11 cellular contexts compared by ENCODE assay signal in the genomic region with DNA sequence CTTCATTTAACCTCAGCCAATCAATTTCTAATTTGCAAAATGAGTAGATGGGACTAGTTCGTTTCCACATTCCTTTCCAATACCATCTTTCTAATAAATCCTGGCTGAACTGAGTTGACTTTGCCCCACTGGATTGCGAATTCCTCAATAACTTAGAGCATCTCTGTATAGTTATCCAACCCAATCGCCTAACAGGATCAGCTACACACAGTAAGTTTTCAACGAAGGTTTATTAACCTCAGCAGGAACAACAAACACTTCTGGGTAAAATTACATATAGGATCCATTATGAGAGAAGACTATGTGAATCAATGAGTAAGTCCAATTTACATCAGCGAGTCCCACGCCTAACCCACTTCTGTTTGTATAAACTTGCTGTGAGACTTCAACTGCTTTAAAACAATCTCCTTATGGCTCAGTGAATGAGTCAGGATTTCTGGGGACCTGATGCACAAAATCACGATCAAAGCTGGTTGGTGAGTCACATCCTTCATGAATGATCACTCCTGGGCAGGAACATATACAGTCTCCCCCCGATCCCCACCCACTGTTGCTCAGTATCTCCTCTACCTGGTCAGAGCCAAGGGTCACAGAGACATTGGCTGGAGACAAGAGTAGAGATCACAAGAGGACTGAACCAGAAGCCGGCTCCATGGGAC.
DNase-seq lines count a peak whose midpoint lies in the region; ATAC-seq and TF ChIP-seq lines count a peak whose summit lies in the region.
"Had no signal": no experiment of that assay in that cellular context is flagged by ENCODE, and none has a peak within 500 bp of the region (broad histone marks: within the 10 kb centered on the region; RNA-seq: fewer than 3 reads in every experiment).

No MANE protein-coding gene starts in this region.

- no peak for TF ChIP-seq CTCF in fibroblast of the aortic adventitia (IDR thresholded peaks at IDR 0.05; ENCODE audit: insufficient read depth, low read length)
- TF ChIP-seq CTCF in chondrocyte (IDR thresholded peaks at IDR 0.05): no peak

- H3K9me3 Mint-ChIP-seq in chondrocyte (ENCODE audit: low read depth): peaks cover 5% of the 10 kb centered on the region

- H3K4me3 ChIP-seq in fibroblast of the aortic adventitia (ENCODE audit: low read depth, low read length): no peak overlapping the region

- peak; percentile 94 for ATAC-seq in stimulated activated naive CD8-positive, alpha-beta T cell treated with anti-CD3 and anti-CD28 coated beads, Interleukin-15, Interleukin-2, amounts not matched to agents 100 U/mL and 50 U/mL, for 24 hours
- ATAC-seq in GM18873 (IDR thresholded peaks at IDR 0.05; ENCODE audit: low FRiP score, unreplicated experiment) (no peak), Right ventricle myocardium superior (ENCODE audit: poor library complexity) (no peak)

- H3K4me1 Mint-ChIP-seq in chondrocyte (ENCODE audit: low read depth): no peaks in the 10 kb centered on the region

- no peaks in the 10 kb centered on the region for H3K36me3 Mint-ChIP-seq in chondrocyte (ENCODE audit: low read depth)

- intact Hi-C loops in Right ventricle myocardium superior (cut with DNase I): no loop called here

- no peak overlapping the region for H3K27ac Mint-ChIP-seq in chondrocyte (ENCODE audit: unreplicated experiment)
- H3K27ac Mint-ChIP-seq: endodermal cell had no signal

- no peak overlapping the region for H3K4me3 Mint-ChIP-seq in chondrocyte (ENCODE audit: unreplicated experiment)
- H3K4me3 Mint-ChIP-seq: endodermal cell had no signal

- peak; percentile 4 for DNase-seq in activated naive CD4-positive, alpha-beta T cell treated with Interleukin-2 at 50 U/mL for 16 hours
- no peak for DNase-seq in activated naive CD4-positive, alpha-beta T cell (lab: John Stamatoyannopoulos, UW)
- DNase-seq in RPMI7951 (ENCODE audit: low read depth) (peak; percentile 44), fibroblast of the aortic adventitia (ENCODE audit: low read depth) (peak; percentile 0), Right ventricle myocardium superior (no peak), chondrocyte (ENCODE audit: low spot score) (no peak)
- DNase-seq in stimulated activated naive CD8-positive, alpha-beta T cell treated with anti-CD3 and anti-CD28 coated beads, Interleukin-15, Interleukin-2, amounts not matched to agents 100 U/mL and 50 U/mL, for 24 hours: peak; percentile 24
- DNase-seq: C1 segment of cervical spinal cord, endodermal cell, NCI-H1092 had no signal

- peaks cover 6% of the 10 kb centered on the region for H3K27me3 Mint-ChIP-seq in chondrocyte (ENCODE audit: low read depth)

Comparison
In these comparisons a context has a peak if more than half of its experiments do, and no peak if none do; other contexts are left out.
1. DNase-seq: peak in activated naive CD4-positive, alpha-beta T cell treated with Interleukin-2 at 50 U/mL for 16 hours (single experiment), RPMI7951 (single experiment), fibroblast of the aortic adventitia (single experiment) and stimulated activated naive CD8-positive, alpha-beta T cell treated with anti-CD3 and anti-CD28 coated beads, Interleukin-15, Interleukin-2, amounts not matched to agents 100 U/mL and 50 U/mL, for 24 hours (single experiment); none in activated naive CD4-positive, alpha-beta T cell (0 of 4), Right ventricle myocardium superior (single experiment) and chondrocyte (single experiment).